Comparison of ENCODE assay signal across 8 cellular contexts in the genomic region with DNA sequence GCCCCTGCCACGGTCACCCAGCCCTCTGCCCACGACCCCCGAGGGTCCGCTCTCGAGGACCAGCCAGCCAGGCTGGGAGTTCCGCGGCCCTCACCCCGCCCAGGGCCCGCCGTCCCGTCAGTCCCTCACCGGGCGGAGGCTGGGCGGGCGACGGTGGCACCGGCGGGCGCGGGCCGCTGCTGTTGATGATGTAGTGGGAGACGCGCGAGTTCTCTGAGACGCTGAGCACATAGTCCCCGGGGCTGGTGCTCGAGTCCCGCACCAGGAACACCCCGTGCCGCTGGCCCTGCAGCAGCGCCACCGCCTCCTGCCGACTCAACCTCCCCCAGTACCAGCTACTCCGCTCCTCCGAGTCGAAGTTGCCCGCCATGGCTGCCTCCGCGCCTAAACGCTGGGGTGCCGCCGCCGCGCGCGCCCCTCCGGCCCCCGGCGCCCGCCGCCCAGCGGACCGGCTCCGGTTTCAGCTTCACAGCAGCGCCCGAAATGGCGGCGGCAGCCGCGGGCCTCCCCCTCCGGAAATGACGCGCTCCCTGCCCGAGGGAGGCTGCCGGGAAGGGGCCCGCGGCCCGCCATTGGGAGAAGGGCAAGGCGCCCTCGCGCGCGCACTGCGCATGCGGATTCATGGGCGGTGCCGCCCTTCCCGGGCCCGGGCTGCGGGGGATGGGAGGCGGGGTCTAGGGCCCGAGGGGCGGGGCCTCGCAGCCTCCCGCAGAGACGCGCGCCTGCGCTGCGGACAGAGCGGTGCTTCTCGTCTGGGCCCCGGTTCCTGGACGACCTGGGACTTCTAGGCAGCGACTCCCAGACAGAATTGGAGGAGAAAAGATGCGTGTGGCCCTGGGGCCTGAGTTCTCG. TPM values are rescaled to one million over a fixed set of nuclear protein-coding genes. Genes with fewer than 3 reads are reported as not detected.
DNase-seq lines count a peak whose midpoint lies in the region; ATAC-seq and TF ChIP-seq lines count a peak whose summit lies in the region.

Gene CRK (minus strand): TSS at position 485 of the 852 bp plus-strand sequence. CDS start 115 bp downstream, at position 370.

- H3K27ac Mint-ChIP-seq in T-helper 1 cell treated with Interleukin-12 subunit alpha and Interleukin-12 subunit beta and Interleukin-4 antibody, amounts not matched to agents 30 μg/mL and 1 μg/mL, for 36 hours = peak within 1 kb of the TSS; percentile 80

- peaks cover 5% of the 10 kb centered on the region for H3K36me3 Mint-ChIP-seq in T-helper 1 cell treated with Interleukin-12 subunit alpha and Interleukin-12 subunit beta and Interleukin-4 antibody, amounts not matched to agents 30 μg/mL and 1 μg/mL, for 36 hours (ENCODE audit: low read depth)

- peak within 1 kb of the TSS; percentile 84 for H3K4me3 Mint-ChIP-seq in T-helper 1 cell treated with Interleukin-12 subunit alpha and Interleukin-12 subunit beta and Interleukin-4 antibody, amounts not matched to agents 30 μg/mL and 1 μg/mL, for 36 hours

- H3K4me3 ChIP-seq in upper lobe of left lung = peak within 1 kb of the TSS; percentile 82 to 98 (median 93)

- DNase-seq in GM13977 (ENCODE audit: low spot score) = peak; percentile 100
- peak; percentile 78 for DNase-seq in NCI-H146 treated with DMSO at 0.1 percent for 48 hours (lab: John Stamatoyannopoulos, UW; ENCODE audit: unreplicated experiment)
- DNase-seq in amniotic stem cell (lab: John Stamatoyannopoulos, UW) = peak; percentile 70
- peak; percentile 97 for DNase-seq in left cardiac atrium
- peak; percentile 99 for DNase-seq in posterior vena cava (ENCODE audit: low spot score)
- DNase-seq in upper lobe of left lung = peak; percentile 97 to 100

- 0% methylated on average over 13 to 23 of the region's 97 CpGs for WGBS in upper lobe of left lung, 2 donors

- ATAC-seq in HG02852 (IDR thresholded peaks at IDR 0.05; ENCODE audit: unreplicated experiment) (peak; percentile 73), left cardiac atrium (peak; percentile 94 to 97), upper lobe of left lung (ENCODE audit: low FRiP score in 2 of 2) (peak; percentile 97 to 98)

- H3K9me3 Mint-ChIP-seq in T-helper 1 cell treated with Interleukin-12 subunit alpha and Interleukin-12 subunit beta and Interleukin-4 antibody, amounts not matched to agents 30 μg/mL and 1 μg/mL, for 36 hours = no peaks in the 10 kb centered on the region

- no peaks in the 10 kb centered on the region for H3K9me3 ChIP-seq in upper lobe of left lung

- H3K36me3 ChIP-seq in upper lobe of left lung = peaks cover 0 to 10% (median 3%) of the 10 kb centered on the region in 4 donors

- TF ChIP-seq CTCF in GM13977 (IDR thresholded peaks at IDR 0.05; ENCODE audit: extremely low read depth, insufficient read depth, missing control alignments) = no peak
- TF ChIP-seq CTCF in upper lobe of left lung (IDR thresholded peaks at IDR 0.05) = peak in 4 of 6 experiments; percentile 5 to 34 (median 17)

- TF ChIP-seq EP300 in upper lobe of left lung (IDR thresholded peaks at IDR 0.05) = peak in 2 of 4 donors; percentile 38 to 94

- intact Hi-C loops in left cardiac atrium (cut with DNase I) (loop anchor here (5.0 to 10.0 kb wide), 4 partner anchors 59 to 91 kb away; partner anchors contain the start of gene INPP5K (in 1 of the 2)), posterior vena cava (cut with DNase I) (loop anchor here (5.0 to 10.0 kb wide), 3 partner anchors 59 to 91 kb away; partner anchors contain the start of gene INPP5K (in 2 of the 2))

- no peaks in the 10 kb centered on the region for H3K27me3 ChIP-seq in upper lobe of left lung

- H3K4me1 Mint-ChIP-seq in T-helper 1 cell treated with Interleukin-12 subunit alpha and Interleukin-12 subunit beta and Interleukin-4 antibody, amounts not matched to agents 30 μg/mL and 1 μg/mL, for 36 hours (ENCODE audit: low read depth) = peaks cover 23% of the 10 kb centered on the region

- H3K4me1 ChIP-seq in upper lobe of left lung = peaks cover 30 to 63% (median 49%) of the 10 kb centered on the region in 4 donors

- TF ChIP-seq POLR2A in upper lobe of left lung (IDR thresholded peaks at IDR 0.05) = peak in 3 of 4 donors; percentile 89 to 98 (median 98)

- in situ Hi-C loops in GM13977 (cut with MboI; ENCODE audit: low pct_unique_long_range_greater_than_20kb, low sequenced_read_pairs, unreplicated experiment) = no loop called here

- peaks cover 14% of the 10 kb centered on the region for H3K27me3 Mint-ChIP-seq in T-helper 1 cell treated with Interleukin-12 subunit alpha and Interleukin-12 subunit beta and Interleukin-4 antibody, amounts not matched to agents 30 μg/mL and 1 μg/mL, for 36 hours (ENCODE audit: low read depth)

- H3K27ac ChIP-seq in upper lobe of left lung = peak within 1 kb of the TSS; percentile 98 to 99 (median 99)

RNA-seq across cellular contexts. Expression of gene CRK, which starts in this region (rescaled TPM):
- total RNA-seq in left cardiac atrium = 10 to 100 TPM; 37.0 to 44.4 TPM
- total RNA-seq in posterior vena cava = 10 to 100 TPM; 56.6 to 58.0 TPM
- total RNA-seq in upper lobe of left lung = 100 to 1,000 TPM in 1 of 6 donors, 10 to 100 TPM in 5; 37.7 to 121 (median 65.8) TPM

Comparison
In these comparisons a context has a peak if more than half of its experiments do, and no peak if none do; other contexts are left out.
1. Peak in every context shown above with its lines: DNase-seq, ATAC-seq, H3K4me3 ChIP-seq and H3K27ac ChIP-seq.